2 cellular contexts compared by ENCODE assay signal in genomic region chr22:30667092-30667485, GRCh38.
TF ChIP-seq lines count a peak whose summit lies in the region.

No MANE protein-coding gene starts in this region.

TF ChIP-seq in GM23338, 12 proteins besides CTCF, POLR2A, EP300 and RAD21 (continued from another document):
- no peak for TF ChIP-seq ETS1 (IDR thresholded peaks at IDR 0.05)
TF ChIP-seq in GM23338: peak in this region for 0.

TF ChIP-seq in endothelial cell of umbilical vein, 7 proteins besides CTCF, POLR2A, EP300 and RAD21 (continued from another document):
- TF ChIP-seq EZH2 (IDR thresholded peaks at IDR 0.05; ENCODE audit: borderline replicate concordance, low read depth, low read length, severe bottlenecking): no peak
- TF ChIP-seq MYC (IDR thresholded peaks at IDR 0.05; ENCODE audit: low read depth, low read length): no peak
- no peak for TF ChIP-seq GATA2 (IDR thresholded peaks at IDR 0.05; ENCODE audit: insufficient read depth, insufficient read length, low read depth, low read length)
- TF ChIP-seq MAX (IDR thresholded peaks at IDR 0.05; ENCODE audit: insufficient read depth, insufficient read length): no peak
- TF ChIP-seq POLR2AphosphoS5 (IDR thresholded peaks at IDR 0.05; ENCODE audit: insufficient read depth, low read depth, low read length): no peak
- TF ChIP-seq FOS (IDR thresholded peaks at IDR 0.05; ENCODE audit: borderline replicate concordance, insufficient read depth, low read length): no peak
TF ChIP-seq in endothelial cell of umbilical vein: peak in this region for 0.
